In genomic region chr18:30622104-30622503, GRCh38 we compare ENCODE assay signal across 7 cellular contexts.
"Had no signal": no experiment of that assay in that cellular context is flagged by ENCODE, and none has a peak within 500 bp of the region (broad histone marks: within the 10 kb centered on the region; RNA-seq: fewer than 3 reads in every experiment).

No MANE protein-coding gene starts in this region.

- DNase-seq: GOT3, HFFc6, IMR-90, KG1 had no signal

- H3K4me3 ChIP-seq: HAP-1, K562 had no signal

- H3K36me3 ChIP-seq: HAP-1 had no signal

- ATAC-seq: HCT116, K562 had no signal

- H3K9me3 ChIP-seq: HAP-1 had no signal
